Comparison of ENCODE assay signal across 23 cellular contexts in the genomic region with DNA sequence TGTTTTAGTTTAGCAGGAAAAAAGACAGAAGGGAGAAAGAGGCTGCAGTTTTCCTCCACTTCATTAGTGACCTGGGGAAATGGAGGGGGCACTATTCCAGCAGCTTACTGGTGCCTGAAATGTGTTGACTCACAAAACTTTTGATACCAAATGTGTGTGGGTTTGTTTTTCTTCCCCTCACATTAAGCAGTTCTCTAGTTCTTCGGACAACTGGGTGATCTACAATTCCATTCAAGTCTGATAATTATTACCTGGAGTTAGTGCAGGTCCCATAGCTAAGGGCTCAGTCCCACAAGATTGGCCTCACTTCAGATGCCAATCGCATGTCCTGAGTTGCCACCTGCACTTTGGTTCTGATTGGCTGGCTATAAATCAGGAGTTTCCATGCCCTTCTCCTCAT.
"Had no signal": no experiment of that assay in that cellular context is flagged by ENCODE, and none has a peak within 500 bp of the region (broad histone marks: within the 10 kb centered on the region; RNA-seq: fewer than 3 reads in every experiment).

No MANE protein-coding gene starts in this region.

- H3K27me3 Mint-ChIP-seq: activated B cell treated with CpG ODN at 0.5 μM for 24 hours had no signal

- H3K36me3 Mint-ChIP-seq: activated naive CD8-positive, alpha-beta T cell treated with anti-CD3 and anti-CD28 coated beads, Interleukin-2, amount 10 ng/mL, durations not matched to agents 7 days and 5 days had no signal

- H3K27ac Mint-ChIP-seq: activated naive CD8-positive, alpha-beta T cell treated with anti-CD3 and anti-CD28 coated beads, Interleukin-2, amount 10 ng/mL, durations not matched to agents 7 days and 5 days had no signal

- ATAC-seq: PC-3 had no signal

- H3K9me3 Mint-ChIP-seq: activated B cell treated with CpG ODN at 0.5 μM for 24 hours; activated naive CD8-positive, alpha-beta T cell treated with anti-CD3 and anti-CD28 coated beads, Interleukin-2, amount 10 ng/mL, durations not matched to agents 7 days and 5 days; activated T-cell treated with anti-CD3 and anti-CD28 coated beads, Interleukin-2, amount 50 U/mL, for 4 hours had no signal

- H3K4me3 Mint-ChIP-seq: activated B cell treated with CpG ODN at 0.5 μM for 24 hours; activated naive CD8-positive, alpha-beta T cell treated with anti-CD3 and anti-CD28 coated beads, Interleukin-2, amount 10 ng/mL, durations not matched to agents 7 days and 5 days; activated T-cell treated with anti-CD3 and anti-CD28 coated beads, Interleukin-2, amount 50 U/mL, for 4 hours had no signal

- DNase-seq: activated B cell treated with CpG ODN at 0.5 μM for 24 hours; activated CD4-positive, alpha-beta T cell treated with anti-CD3 and anti-CD28 coated beads, Interleukin-2, amount 50 U/mL, for 4 hours; activated CD8-positive, alpha-beta memory T cell treated with anti-CD3 and anti-CD28 coated beads for 24 hours; activated naive CD4-positive, alpha-beta T cell treated with anti-CD3 and anti-CD28 coated beads, Interleukin-2, amount 50 U/mL, for 16 hours; activated naive CD8-positive, alpha-beta T cell treated with anti-CD3 and anti-CD28 coated beads, Interleukin-2, amount 10 ng/mL, durations not matched to agents 7 days and 5 days; activated T-cell treated with anti-CD3 and anti-CD28 coated beads, Interleukin-2, amount 50 U/mL, for 4 hours; adrenal gland; anterior cingulate cortex; MG63; MV-4-11; NCI-H1092 treated with DMSO at 0.1 percent for 48 hours; NCI-H1417 treated with DMSO at 0.1 percent for 48 hours; NCI-H1694; NCI-H2029; NCI-H2107; NCI-H2171 treated with DMSO at 0.1 percent for 48 hours; NCI-H226; NCI-H526 treated with DMSO at 0.1 percent for 48 hours; NK-92 treated with Interleukin-12 subunit alpha and Interleukin-12 subunit beta, amount 100 ng/mL, for 24 hours; PC-3; SIG-M5; T-helper 2 cell; T1000 had no signal
